10 cellular contexts compared by ENCODE assay signal in the genomic region with DNA sequence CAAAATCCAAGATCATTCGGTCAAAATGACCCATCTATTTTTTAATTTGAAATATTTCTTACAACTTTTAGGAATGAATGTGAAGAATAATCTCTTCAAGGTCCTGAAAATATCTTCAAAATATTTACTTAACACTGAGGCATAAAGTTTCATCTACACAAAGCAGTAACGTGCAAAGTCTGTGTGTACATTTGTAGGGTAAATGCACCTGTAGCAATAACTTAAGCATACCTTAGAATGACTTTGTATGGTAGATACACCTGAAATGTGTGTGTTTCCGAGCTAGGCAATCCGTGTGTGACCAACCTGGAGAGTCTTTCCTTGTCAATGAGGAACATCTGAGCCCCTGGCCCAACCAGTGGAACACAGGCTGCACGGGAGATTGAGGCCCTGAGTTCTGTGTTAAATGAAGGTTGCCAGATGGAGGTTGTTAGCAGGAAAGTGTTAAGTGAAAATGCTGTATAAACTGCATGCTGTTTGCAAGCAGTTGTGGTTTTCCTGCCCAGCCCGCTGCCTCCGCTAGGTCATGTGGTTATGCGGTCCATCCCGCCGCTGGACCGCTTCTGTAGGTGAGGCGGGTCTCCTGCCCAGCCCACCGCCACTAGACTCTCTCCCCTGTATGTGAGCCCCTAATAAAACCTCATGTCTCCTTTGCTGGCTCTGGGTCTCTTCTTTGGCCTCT. TPM values are rescaled to one million over a fixed set of nuclear protein-coding genes. Genes with fewer than 3 reads are reported as not detected.
DNase-seq lines count a peak whose midpoint lies in the region; ATAC-seq and TF ChIP-seq lines count a peak whose summit lies in the region.
"Had no signal": no experiment of that assay in that cellular context is flagged by ENCODE, and none has a peak within 500 bp of the region (broad histone marks: within the 10 kb centered on the region; RNA-seq: fewer than 3 reads in every experiment).

No MANE protein-coding gene starts in this region.

- H3K36me3 ChIP-seq in CD8-positive, alpha-beta T cell (ENCODE audit: insufficient read depth, low read length), result no peaks in the 10 kb centered on the region
- no peaks in the 10 kb centered on the region for H3K36me3 ChIP-seq in right lobe of liver

- no peaks in the 10 kb centered on the region for H3K9me3 ChIP-seq in CD8-positive, alpha-beta T cell (ENCODE audit: low read length)
- H3K9me3 ChIP-seq in right lobe of liver, result no peaks in the 10 kb centered on the region

- H3K9me3 Mint-ChIP-seq in CD8-positive, alpha-beta T cell, result no peaks in the 10 kb centered on the region
- no peaks in the 10 kb centered on the region for H3K9me3 Mint-ChIP-seq in activated CD4-positive, alpha-beta memory T cell treated with anti-CD3 and anti-CD28 coated beads, Interleukin-2, amount 10 ng/mL, durations not matched to agents 7 days and 5 days

- peak overlapping the region; percentile 71 for H3K4me3 Mint-ChIP-seq in CD8-positive, alpha-beta T cell
- H3K4me3 Mint-ChIP-seq in activated CD4-positive, alpha-beta memory T cell treated with anti-CD3 and anti-CD28 coated beads, Interleukin-2, amount 10 ng/mL, durations not matched to agents 7 days and 5 days, result peak overlapping the region; percentile 54

- H3K27me3 Mint-ChIP-seq in CD8-positive, alpha-beta T cell (ENCODE audit: low read depth), result no peaks in the 10 kb centered on the region
- no peaks in the 10 kb centered on the region for H3K27me3 Mint-ChIP-seq in activated CD4-positive, alpha-beta memory T cell treated with anti-CD3 and anti-CD28 coated beads, Interleukin-2, amount 10 ng/mL, durations not matched to agents 7 days and 5 days

- CTCF ChIA-PET in CD8-positive, alpha-beta T cell (lab: Charles Lee), result interaction anchor here (1.3 kb wide), 1 partner anchor 337 kb away, joined by 3 read pairs; no protein-coding TSS in a partner anchor
- CTCF ChIA-PET in activated CD4-positive, alpha-beta memory T cell treated with anti-CD3 and anti-CD28 coated beads, Interleukin-2, amount 10 ng/mL, durations not matched to agents 7 days and 5 days (lab: Charles Lee), result interaction anchor here (1.0 to 2.9 kb wide), 3 partner anchors 203 to 435 kb away, joined by 3 to 10 read pairs (median 7); a partner anchor contains a TSS

- ATAC-seq in CD8-positive, alpha-beta T cell, result peak; percentile 39
- ATAC-seq in HG02870 (IDR thresholded peaks at IDR 0.05; ENCODE audit: unreplicated experiment) (peak; percentile 45), right lobe of liver (peak; percentile 17 to 43 (median 38)), GM19351 (IDR thresholded peaks at IDR 0.05; ENCODE audit: unreplicated experiment) (no peak)

- H3K27ac Mint-ChIP-seq in CD8-positive, alpha-beta T cell, result peak overlapping the region; percentile 87
- H3K27ac Mint-ChIP-seq in activated CD4-positive, alpha-beta memory T cell treated with anti-CD3 and anti-CD28 coated beads, Interleukin-2, amount 10 ng/mL, durations not matched to agents 7 days and 5 days, result peak overlapping the region; percentile 83

- H3K36me3 Mint-ChIP-seq in CD8-positive, alpha-beta T cell, result no peaks in the 10 kb centered on the region
- no peaks in the 10 kb centered on the region for H3K36me3 Mint-ChIP-seq in activated CD4-positive, alpha-beta memory T cell treated with anti-CD3 and anti-CD28 coated beads, Interleukin-2, amount 10 ng/mL, durations not matched to agents 7 days and 5 days (ENCODE audit: low read depth)

- TF ChIP-seq CTCF in CD8-positive, alpha-beta T cell (IDR thresholded peaks at IDR 0.05), result no peak
- TF ChIP-seq CTCF in right lobe of liver (IDR thresholded peaks at IDR 0.05), result no peak

- H3K27ac ChIP-seq in CD8-positive, alpha-beta T cell (ENCODE audit: low read depth, low read length), result no peak overlapping the region
- H3K27ac ChIP-seq in right lobe of liver, result no peak overlapping the region

- peaks cover 38% of the 10 kb centered on the region for H3K4me1 Mint-ChIP-seq in CD8-positive, alpha-beta T cell (ENCODE audit: low read depth)
- H3K4me1 Mint-ChIP-seq in activated CD4-positive, alpha-beta memory T cell treated with anti-CD3 and anti-CD28 coated beads, Interleukin-2, amount 10 ng/mL, durations not matched to agents 7 days and 5 days, result peaks cover 47% of the 10 kb centered on the region

- peak in 6 of 7 experiments; percentile 14 to 65 (median 38) for DNase-seq in CD8-positive, alpha-beta T cell
- DNase-seq in activated CD4-positive, alpha-beta memory T cell treated with anti-CD3 and anti-CD28 coated beads, Interleukin-2, amount 10 ng/mL, durations not matched to agents 7 days and 5 days, result peak; percentile 77
- DNase-seq in right lobe of liver, result no peak
- DNase-seq in NAMALWA (ENCODE audit: low spot score), result no peak
- DNase-seq in NCI-H146 (lab: John Stamatoyannopoulos, UW), result no peak
- no peak for DNase-seq in NCI-H2107 (lab: John Stamatoyannopoulos, UW)
- DNase-seq: foreskin melanocyte; stimulated activated CD4-positive, alpha-beta T cell treated with anti-CD3 and anti-CD28 coated beads, Interleukin-12 subunit alpha, Interleukin-12 subunit beta, amount 100 ng/mL, for 4 hours had no signal

- no peak for TF ChIP-seq POLR2A in right lobe of liver (IDR thresholded peaks at IDR 0.05)

- H3K27me3 ChIP-seq in CD8-positive, alpha-beta T cell (ENCODE audit: insufficient read depth, low read length), result no peaks in the 10 kb centered on the region
- no peaks in the 10 kb centered on the region for H3K27me3 ChIP-seq in right lobe of liver

- H3K4me1 ChIP-seq in CD8-positive, alpha-beta T cell (ENCODE audit: insufficient read depth, low read length), result peaks cover 29% of the 10 kb centered on the region
- H3K4me1 ChIP-seq in right lobe of liver, result no peaks in the 10 kb centered on the region

- 51% methylated on average over 8 of the region's 13 CpGs for WGBS in right lobe of liver (ENCODE audit: insufficient coverage, low coverage, low lambda C conversion rate, missing lambda C conversion rate)

- intact Hi-C loops in CD8-positive, alpha-beta T cell (cut with DNase I, micrococcal nuclease), result no loop called here
- intact Hi-C loops in right lobe of liver (cut with DNase I), result no loop called here

- peak overlapping the region; percentile 25 for H3K4me3 ChIP-seq in CD8-positive, alpha-beta T cell (ENCODE audit: low read depth, low read length)
- no peak overlapping the region for H3K4me3 ChIP-seq in right lobe of liver

- POLR2A ChIA-PET in CD8-positive, alpha-beta T cell (lab: Charles Lee), result interaction anchor here (1.2 to 2.1 kb wide), 2 partner anchors 8 to 66 kb away, joined by 4 to 8 read pairs; a partner anchor contains a TSS
- POLR2A ChIA-PET in activated CD4-positive, alpha-beta memory T cell treated with anti-CD3 and anti-CD28 coated beads, Interleukin-2, amount 10 ng/mL, durations not matched to agents 7 days and 5 days (lab: Charles Lee), result interaction anchor here (1.0 to 1.4 kb wide), 2 partner anchors 8 to 288 kb away, joined by 4 to 5 read pairs; a partner anchor contains a TSS

RNA-seq across cellular contexts. Expression of a gene that starts 7.6 kb away (rescaled TPM):
- total RNA-seq in CD8-positive, alpha-beta T cell, result 10 to 100 TPM; 45.9 to 49.2 TPM
- 10 to 100 TPM; 48.4 to 54.5 TPM for total RNA-seq in activated CD4-positive, alpha-beta memory T cell treated with anti-CD3 and anti-CD28 coated beads, Interleukin-2, amount 10 ng/mL, durations not matched to agents 7 days and 5 days
- total RNA-seq in right lobe of liver, result 10 to 100 TPM; 15.9 to 38.9 (median 20.0) TPM

RNA-seq across cellular contexts. Expression of a gene that starts 49.9 kb away (rescaled TPM):
- total RNA-seq in CD8-positive, alpha-beta T cell, result not detected
- total RNA-seq in activated CD4-positive, alpha-beta memory T cell treated with anti-CD3 and anti-CD28 coated beads, Interleukin-2, amount 10 ng/mL, durations not matched to agents 7 days and 5 days, result under 1 TPM in 1 of 2 experiments, not detected in 1; 0.08 TPM
- total RNA-seq in right lobe of liver, result 1 to 10 TPM; 1.2 to 2.3 (median 1.4) TPM

Comparison
In these comparisons a context has a peak if more than half of its experiments do, and no peak if none do; other contexts are left out.
1. DNase-seq: peak in CD8-positive, alpha-beta T cell (6 of 7) and activated CD4-positive, alpha-beta memory T cell treated with anti-CD3 and anti-CD28 coated beads, Interleukin-2, amount 10 ng/mL, durations not matched to agents 7 days and 5 days (single experiment); none in right lobe of liver (0 of 3), NAMALWA (single experiment), NCI-H146 (single experiment) and NCI-H2107 (single experiment).